In the genomic region with DNA sequence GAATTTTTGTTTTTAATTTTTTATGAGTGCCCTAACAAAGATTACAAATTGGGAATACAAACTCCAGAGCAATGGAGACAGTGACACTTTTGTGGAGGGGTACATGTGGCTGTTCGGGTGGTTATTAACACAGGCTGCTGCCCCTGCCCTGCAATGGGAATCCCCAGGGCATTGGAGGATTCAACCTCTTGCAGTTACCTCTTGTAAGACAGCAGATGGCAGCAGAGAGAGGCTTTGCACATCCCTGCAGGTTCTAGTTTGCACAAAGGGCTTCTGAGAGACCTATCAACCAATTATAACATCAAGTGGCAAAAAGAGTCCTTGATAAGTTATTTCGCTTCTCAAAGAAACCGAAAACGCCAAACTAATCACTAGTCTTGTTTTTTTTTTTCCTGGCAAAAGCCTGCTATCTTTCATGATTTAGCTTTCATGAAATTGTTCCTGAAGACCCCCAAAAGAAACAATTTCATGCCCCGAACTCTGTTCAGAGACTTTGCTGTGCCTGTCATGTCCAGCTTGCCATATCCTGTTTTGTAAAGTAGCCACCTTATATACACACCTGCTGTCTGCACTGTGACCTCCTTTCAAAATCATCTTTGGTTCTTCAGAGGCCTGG, we compare ENCODE assay signal across 8 cellular contexts. TPM values are rescaled to one million over a fixed set of nuclear protein-coding genes. Genes with fewer than 3 reads are reported as not detected.
A peak's percentile ranks its signal among the peaks of the same experiment; 100 is the strongest.
DNase-seq lines count a peak whose midpoint lies in the region; ATAC-seq and TF ChIP-seq lines count a peak whose summit lies in the region.

No MANE protein-coding gene starts in this region.

- ATAC-seq in GM21529 (IDR thresholded peaks at IDR 0.05; ENCODE audit: unreplicated experiment) (peak; percentile 85), GM19328 (IDR thresholded peaks at IDR 0.05; ENCODE audit: unreplicated experiment) (no peak)

- intact Hi-C loops in adrenal gland (cut with DNase I) (loop anchor here in 1 of 2 donors (10.0 kb wide), 1 partner anchor 302 kb away; no protein-coding TSS in a partner anchor), left ventricle myocardium inferior (cut with micrococcal nuclease) (no loop called here)

- 16 to 22% (median 19%) methylated on average over 5 of the region's 5 CpGs for WGBS in adrenal gland, 4 donors

- no peak overlapping the region for H3K27ac ChIP-seq in Peyer's patch
- no peak overlapping the region for H3K27ac ChIP-seq in adrenal gland
- H3K27ac ChIP-seq in left ventricle myocardium inferior (replicated peaks), result no peak overlapping the region

- H3K36me3 ChIP-seq in Peyer's patch (no peaks in the 10 kb centered on the region), adrenal gland (replicated peaks in 1 of 2) (no peaks in the 10 kb centered on the region), left ventricle myocardium inferior (no peaks in the 10 kb centered on the region)

- TF ChIP-seq POLR2A in Peyer's patch (IDR thresholded peaks at IDR 0.05) (no peak), adrenal gland (IDR thresholded peaks at IDR 0.05) (no peak)

- H3K9me3 ChIP-seq in Peyer's patch, result no peaks in the 10 kb centered on the region
- no peaks in the 10 kb centered on the region for H3K9me3 ChIP-seq in adrenal gland (replicated peaks in 1 of 3)
- no peaks in the 10 kb centered on the region for H3K9me3 ChIP-seq in left ventricle myocardium inferior (replicated peaks)

- DNase-seq in EL, result peak; percentile 69
- no peak for DNase-seq in LNCaP clone FGC (ENCODE audit: low read depth)
- peak in 1 of 3 donors; percentile 80 for DNase-seq in Peyer's patch
- peak in 6 of 7 donors; percentile 51 to 72 (median 64) for DNase-seq in adrenal gland
- no peak for DNase-seq in left ventricle myocardium inferior
- DNase-seq in retina, result peak; percentile 80

- no peaks in the 10 kb centered on the region for H3K4me1 ChIP-seq in Peyer's patch
- no peaks in the 10 kb centered on the region for H3K4me1 ChIP-seq in adrenal gland (replicated peaks in 1 of 2)
- H3K4me1 ChIP-seq in left ventricle myocardium inferior, result peaks cover 12% of the 10 kb centered on the region

- no peak overlapping the region for H3K4me3 ChIP-seq in LNCaP clone FGC (ENCODE audit: low read depth, low read length)
- H3K4me3 ChIP-seq in Peyer's patch, result no peak overlapping the region
- H3K4me3 ChIP-seq in adrenal gland, result no peak overlapping the region
- H3K4me3 ChIP-seq in left ventricle myocardium inferior, result no peak overlapping the region

- H3K27me3 ChIP-seq in Peyer's patch (no peaks in the 10 kb centered on the region), adrenal gland (peaks cover 27% of the 10 kb centered on the region), left ventricle myocardium inferior (ENCODE audit: low read depth) (peaks cover 71% of the 10 kb centered on the region)

- TF ChIP-seq CTCF in LNCaP clone FGC (IDR thresholded peaks at IDR 0.05; ENCODE audit: control insufficient read depth, extremely low read depth, insufficient read depth) (peak; percentile 78), Peyer's patch (IDR thresholded peaks at IDR 0.05) (peak in 5 of 6 experiments; percentile 33 to 81 (median 78)), adrenal gland (IDR thresholded peaks at IDR 0.05) (peak; percentile 64 to 86 (median 65)), left ventricle myocardium inferior (IDR thresholded peaks at IDR 0.05; ENCODE audit: borderline replicate concordance) (peak; percentile 90)

RNA-seq across cellular contexts. Expression of a gene that starts 10.4 kb away (rescaled TPM):
- total RNA-seq in Peyer's patch (10 to 100 TPM in 2 of 4 donors, 1 to 10 TPM in 2; 3.3 to 25.7 (median 14.1) TPM), adrenal gland (under 1 TPM in 6 of 8 donors, not detected in 2; 0.24 to 0.80 (median 0.28) TPM), left ventricle myocardium inferior (not detected)
- polyA plus RNA-seq in adrenal gland, result under 1 TPM; 0.24 to 0.88 (median 0.31) TPM

RNA-seq across cellular contexts. Expression of a gene that starts 21.5 kb away (rescaled TPM):
- total RNA-seq in Peyer's patch (not detected), adrenal gland (not detected), left ventricle myocardium inferior (17.6 TPM)
- polyA plus RNA-seq in adrenal gland, result under 1 TPM in 1 of 3 donors, not detected in 2; under 0.01 TPM

RNA-seq across cellular contexts. Expression of a gene that starts 49.8 kb away (rescaled TPM):
- total RNA-seq in Peyer's patch, result not detected
- total RNA-seq in adrenal gland, result 1 to 10 TPM in 1 of 8 donors, not detected in 7; 2.3 TPM
- under 1 TPM in 2 of 3 donors, not detected in 1; 0.16 to 0.17 TPM for polyA plus RNA-seq in adrenal gland
- total RNA-seq in left ventricle myocardium inferior, result not detected

Comparison
In these comparisons a context has a peak if more than half of its experiments do, and no peak if none do; other contexts are left out.
1. DNase-seq: peak in EL (single experiment), adrenal gland (6 of 7) and retina (single experiment); none in LNCaP clone FGC (single experiment) and left ventricle myocardium inferior (single experiment).
2. RNA of a gene that starts 21.5 kb away (total RNA-seq): 17.6 TPM in left ventricle myocardium inferior (single experiment); not detected in Peyer's patch and not detected in adrenal gland; every median in the first group is over 10 times any median in the second.
3. Peak in every context shown above with its lines, with median percentiles within 50 percentile points of each other: CTCF ChIP-seq.